30 cellular contexts compared by ENCODE assay signal in genomic region chr3:10375296-10376053, GRCh38.
"Had no signal": no experiment of that assay in that cellular context is flagged by ENCODE, and none has a peak within 500 bp of the region (broad histone marks: within the 10 kb centered on the region; RNA-seq: fewer than 3 reads in every experiment).

No MANE protein-coding gene starts in this region.

- H3K9me3 Mint-ChIP-seq: activated naive CD4-positive, alpha-beta T cell treated with anti-CD3 and anti-CD28 coated beads, Interleukin-2, amount 50 U/mL, for 72 hours had no signal

- H3K4me1 ChIP-seq: ascending aorta, breast epithelium, colonic mucosa had no signal

- H3K27me3 ChIP-seq: ascending aorta, breast epithelium, cardiac muscle cell, colonic mucosa, gastroesophageal sphincter had no signal

- H3K27ac ChIP-seq: ascending aorta, breast epithelium, cardiac muscle cell, colonic mucosa, epithelial cell of prostate, esophagus squamous epithelium, gastroesophageal sphincter had no signal

- H3K27me3 Mint-ChIP-seq: brain had no signal

- H3K27ac Mint-ChIP-seq: activated CD4-positive, alpha-beta memory T cell treated with anti-CD3 and anti-CD28 coated beads, Interleukin-2, amount 10 ng/mL, durations not matched to agents 7 days and 5 days; activated CD4-positive, alpha-beta T cell treated with anti-CD3 and anti-CD28 coated beads for 36 hours; activated CD4-positive, alpha-beta T cell treated with anti-CD3 and anti-CD28 coated beads, Interleukin-2, amount 10 ng/mL, durations not matched to agents 7 days and 5 days; activated naive CD4-positive, alpha-beta T cell treated with anti-CD3 and anti-CD28 coated beads, Interleukin-2, amount 10 ng/mL, durations not matched to agents 7 days and 5 days; activated naive CD4-positive, alpha-beta T cell treated with anti-CD3 and anti-CD28 coated beads, Interleukin-2, amount 50 U/mL, for 72 hours; activated naive CD8-positive, alpha-beta T cell treated with anti-CD3 and anti-CD28 coated beads, Interleukin-2, amount 10 ng/mL, durations not matched to agents 7 days and 5 days; activated T-cell treated with anti-CD3 and anti-CD28 coated beads, Interleukin-2, amount 50 U/mL, for 24 hours; activated T-cell treated with anti-CD3 and anti-CD28 coated beads, Interleukin-2, amount 50 U/mL, for 72 hours had no signal

- H3K4me3 Mint-ChIP-seq: activated CD4-positive, alpha-beta memory T cell treated with anti-CD3 and anti-CD28 coated beads, Interleukin-2, amount 10 ng/mL, durations not matched to agents 7 days and 5 days; activated CD4-positive, alpha-beta T cell treated with anti-CD3 and anti-CD28 coated beads for 36 hours; activated CD4-positive, alpha-beta T cell treated with anti-CD3 and anti-CD28 coated beads, Interleukin-2, amount 10 ng/mL, durations not matched to agents 7 days and 5 days; activated naive CD4-positive, alpha-beta T cell treated with anti-CD3 and anti-CD28 coated beads, Interleukin-2, amount 10 ng/mL, durations not matched to agents 7 days and 5 days; activated naive CD8-positive, alpha-beta T cell treated with anti-CD3 and anti-CD28 coated beads, Interleukin-2, amount 10 ng/mL, durations not matched to agents 7 days and 5 days; activated T-cell treated with anti-CD3 and anti-CD28 coated beads, Interleukin-2, amount 50 U/mL, for 24 hours; activated T-cell treated with anti-CD3 and anti-CD28 coated beads, Interleukin-2, amount 50 U/mL, for 72 hours; brain had no signal

- FAIRE-seq: endometrium, endothelial cell of umbilical vein had no signal

- H3K36me3 ChIP-seq: ascending aorta, breast epithelium, cardiac muscle cell, colonic mucosa, esophagus squamous epithelium, gastroesophageal sphincter had no signal

- H3K4me1 Mint-ChIP-seq: activated naive CD4-positive, alpha-beta T cell treated with anti-CD3 and anti-CD28 coated beads, Interleukin-2, amount 10 ng/mL, durations not matched to agents 7 days and 5 days; activated naive CD8-positive, alpha-beta T cell treated with anti-CD3 and anti-CD28 coated beads, Interleukin-2, amount 10 ng/mL, durations not matched to agents 7 days and 5 days had no signal

- DNase-seq: activated CD4-positive, alpha-beta memory T cell treated with anti-CD3 and anti-CD28 coated beads, Interleukin-2, amount 10 ng/mL, durations not matched to agents 7 days and 5 days; activated CD4-positive, alpha-beta T cell treated with anti-CD3 and anti-CD28 coated beads for 36 hours; activated CD4-positive, alpha-beta T cell treated with anti-CD3 and anti-CD28 coated beads, Interleukin-2, amount 10 ng/mL, durations not matched to agents 7 days and 5 days; activated CD4-positive, alpha-beta T cell treated with anti-CD3 and anti-CD28 coated beads, Interleukin-2, amount 50 U/mL, for 4 hours; activated CD4-positive, CD25-positive, alpha-beta regulatory T cell; activated CD4-positive, CD25-positive, alpha-beta regulatory T cell treated with anti-CD3 and anti-CD28 coated beads, Interleukin-2, amount 50 U/mL, for 72 hours; activated CD8-positive, alpha-beta memory T cell treated with anti-CD3 and anti-CD28 coated beads, Interleukin-2, amount 50 U/mL, for 48 hours; activated gamma-delta T cell; activated naive CD4-positive, alpha-beta T cell; activated naive CD4-positive, alpha-beta T cell treated with anti-CD3 and anti-CD28 coated beads, Interleukin-2, amount 10 ng/mL, durations not matched to agents 7 days and 5 days; activated naive CD8-positive, alpha-beta T cell treated with anti-CD3 and anti-CD28 coated beads, Interleukin-2, amount 10 ng/mL, durations not matched to agents 7 days and 5 days; activated T-cell treated with anti-CD3 and anti-CD28 coated beads for 4 hours; activated T-cell treated with anti-CD3 and anti-CD28 coated beads, Interleukin-2, amount 50 U/mL, for 24 hours; activated T-cell treated with anti-CD3 and anti-CD28 coated beads, Interleukin-2, amount 50 U/mL, for 72 hours; central memory CD4-positive, alpha-beta T cell; cerebellar nuclear complex; colonic mucosa; effector CD8-positive, alpha-beta T cell; esophagus squamous epithelium; foreskin melanocyte; T-helper 2 cell had no signal

- ATAC-seq: activated CD4-positive, alpha-beta T cell treated with anti-CD3 and anti-CD28 coated beads for 36 hours; activated naive CD4-positive, alpha-beta T cell treated with anti-CD3 and anti-CD28 coated beads, Interleukin-2, amount 50 U/mL, for 72 hours; activated T-cell treated with anti-CD3 and anti-CD28 coated beads, Interleukin-2, amount 50 U/mL, for 72 hours; gastroesophageal sphincter had no signal

- H3K9me3 ChIP-seq: ascending aorta, colonic mucosa had no signal

- H3K4me3 ChIP-seq: ascending aorta, breast epithelium, cardiac muscle cell, colonic mucosa, esophagus squamous epithelium, gastroesophageal sphincter had no signal

- H3K36me3 Mint-ChIP-seq: activated naive CD4-positive, alpha-beta T cell treated with anti-CD3 and anti-CD28 coated beads, Interleukin-2, amount 10 ng/mL, durations not matched to agents 7 days and 5 days; activated naive CD8-positive, alpha-beta T cell treated with anti-CD3 and anti-CD28 coated beads, Interleukin-2, amount 10 ng/mL, durations not matched to agents 7 days and 5 days had no signal
